19 cellular contexts compared by ENCODE assay signal in the genomic region with DNA sequence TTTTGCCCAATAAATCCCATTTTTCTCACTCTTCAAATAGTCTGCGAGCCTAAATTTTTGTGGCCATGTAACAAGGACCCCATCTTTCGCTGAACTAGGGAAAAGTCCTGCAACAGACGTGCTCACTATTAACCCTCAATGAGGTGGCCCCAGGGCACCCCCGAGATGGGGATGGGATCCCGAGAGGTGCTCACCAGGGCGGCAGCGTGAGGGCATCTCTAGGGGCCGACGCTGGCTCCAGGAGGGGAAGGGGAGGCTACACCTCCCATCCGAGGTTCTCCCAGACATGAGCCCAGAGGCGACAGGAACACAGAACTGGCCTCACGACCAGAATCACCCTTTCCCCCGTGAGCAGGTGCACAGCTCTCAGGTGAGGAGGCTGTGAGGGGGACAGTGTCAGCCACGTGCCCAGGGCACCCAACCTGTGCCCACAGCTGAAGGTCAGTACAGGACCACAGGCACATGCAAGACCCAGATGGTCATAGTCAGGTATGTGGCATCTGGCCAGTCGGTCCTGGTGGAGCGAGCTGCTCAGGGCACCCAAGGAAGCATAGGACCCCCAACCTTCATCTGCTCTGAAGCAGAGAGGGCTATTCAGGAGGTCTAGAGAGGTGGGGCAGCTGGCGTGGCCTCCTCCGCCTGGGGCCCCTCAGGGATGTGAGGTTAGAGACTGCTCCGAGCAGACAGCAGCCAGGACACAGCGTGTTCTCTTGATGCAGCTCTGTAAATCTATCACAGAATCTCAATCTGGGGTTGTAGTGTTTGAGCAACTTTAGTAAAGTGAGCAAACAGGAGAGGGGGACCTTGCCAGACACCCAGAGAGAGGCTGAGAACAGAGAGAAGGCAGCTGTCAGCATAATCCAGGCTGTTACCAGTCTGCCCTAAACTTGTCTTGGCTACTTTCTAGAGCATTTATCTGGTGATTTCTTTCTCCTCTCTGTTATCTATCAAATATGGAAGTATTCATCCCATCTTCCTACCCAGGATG.
DNase-seq lines count a peak whose midpoint lies in the region; FAIRE-seq and TF ChIP-seq lines count a peak whose summit lies in the region.
"Had no signal": no experiment of that assay in that cellular context is flagged by ENCODE, and none has a peak within 500 bp of the region (broad histone marks: within the 10 kb centered on the region; RNA-seq: fewer than 3 reads in every experiment).

No MANE protein-coding gene starts in this region.

- no peak for TF ChIP-seq POLR2A in spleen (IDR thresholded peaks at IDR 0.05)

- TF ChIP-seq CTCF in spleen (IDR thresholded peaks at IDR 0.05 in 8 of 11, conservative IDR thresholded peaks at IDR 0.05 in 3 of 11) (no peak), foreskin fibroblast (IDR thresholded peaks at IDR 0.05; ENCODE audit: low read depth, low read length) (no peak)

- WGBS in mesenchymal stem cell = 94% methylated on average over 20 of the region's 20 CpGs
- 78 to 91% (median 90%) methylated on average over 11 to 20 of the region's 20 CpGs for WGBS in spleen, 5 donors

- no peak overlapping the region for H2BK12ac ChIP-seq in mesenchymal stem cell (ENCODE audit: low read length in 2 of 2)

- H3K27ac ChIP-seq in mesenchymal stem cell (ENCODE audit: low read length, poor library complexity, severe bottlenecking) (peak overlapping the region; percentile 29), spleen (no peak overlapping the region)
- H3K27ac ChIP-seq: neural progenitor cell, psoas muscle had no signal

- no peak overlapping the region for H3K9ac ChIP-seq in mesenchymal stem cell (ENCODE audit: low read length)
- H3K9ac ChIP-seq: neural progenitor cell had no signal

- no peak overlapping the region for H2AFZ ChIP-seq in mesenchymal stem cell (ENCODE audit: low read depth, low read length)
- H2AFZ ChIP-seq: neural progenitor cell had no signal

- no peak overlapping the region for H2BK5ac ChIP-seq in mesenchymal stem cell (ENCODE audit: low read depth, low read length, poor library complexity, severe bottlenecking)

- H2AK5ac ChIP-seq in mesenchymal stem cell (ENCODE audit: low read length, severe bottlenecking) = peak overlapping the region; percentile 34

- H3K79me1 ChIP-seq in mesenchymal stem cell (replicated peaks; ENCODE audit: low read length, poor library complexity, severe bottlenecking) = peaks cover 18% of the 10 kb centered on the region

- H4K8ac ChIP-seq in mesenchymal stem cell (ENCODE audit: low read length) = no peak overlapping the region

- H4K91ac ChIP-seq in mesenchymal stem cell (ENCODE audit: low read length) = no peak overlapping the region

- H3K4me1 ChIP-seq in mesenchymal stem cell (ENCODE audit: control insufficient read depth, insufficient read depth, low read depth, low read length) (peaks cover 21% of the 10 kb centered on the region), spleen (no peaks in the 10 kb centered on the region)
- H3K4me1 ChIP-seq: neural progenitor cell had no signal

- H3K27me3 ChIP-seq in mesenchymal stem cell (ENCODE audit: control insufficient read depth in 1 of 2, insufficient read depth in 1 of 2, low read length in 2 of 2) (no peaks in the 10 kb centered on the region), spleen (replicated peaks in 1 of 7) (no peaks in the 10 kb centered on the region)
- H3K27me3 ChIP-seq: neural progenitor cell had no signal

- H3K18ac ChIP-seq in mesenchymal stem cell (ENCODE audit: low read depth in 1 of 2, low read length in 2 of 2) = no peak overlapping the region

- H3K4me3 ChIP-seq in mesenchymal stem cell (ENCODE audit: insufficient read depth in 1 of 2, low read depth in 1 of 2, low read length in 2 of 2) = no peak overlapping the region
- H3K4me3 ChIP-seq in spleen = no peak overlapping the region
- H3K4me3 ChIP-seq in foreskin fibroblast (ENCODE audit: low read depth in 1 of 2, low read length in 2 of 2) = no peak overlapping the region
- H3K4me3 ChIP-seq: neural progenitor cell, psoas muscle had no signal

- no peaks in the 10 kb centered on the region for H3K9me3 ChIP-seq in mesenchymal stem cell (ENCODE audit: control insufficient read depth, low read length)
- H3K9me3 ChIP-seq in spleen = no peaks in the 10 kb centered on the region
- H3K9me3 ChIP-seq: psoas muscle had no signal

- DNase-seq in HTR-8/SVneo (ENCODE audit: insufficient read length, low spot score) = no peak
- peak; percentile 35 for DNase-seq in amniotic epithelial cell (ENCODE audit: low read depth)
- no peak for DNase-seq in mesenchymal stem cell
- DNase-seq in spleen = peak; percentile 69
- no peak for DNase-seq in A172 (ENCODE audit: low spot score)
- DNase-seq in NCI-H1930 (lab: John Stamatoyannopoulos, UW) = no peak
- DNase-seq in activated CD4-positive, alpha-beta T cell treated with anti-CD3 and anti-CD28 coated beads for 48 hours = no peak
- DNase-seq in foreskin fibroblast = no peak
- DNase-seq: activated naive CD8-positive, alpha-beta T cell treated with anti-CD3 and anti-CD28 coated beads for 36 hours; CD4-positive, CD25-positive, alpha-beta regulatory T cell; HCEC 1CT; immature natural killer cell; NCI-H1092 treated with DMSO at 0.1 percent for 48 hours; NCI-H2081 treated with DMSO at 0.1 percent for 48 hours; SHP77 treated with DMSO at 0.1 percent for 48 hours; stimulated activated CD4-positive, alpha-beta T cell treated with anti-CD3 and anti-CD28 coated beads, Interleukin-2, amount 100 ng/mL, for 48 hours had no signal

- H2BK120ac ChIP-seq in mesenchymal stem cell (ENCODE audit: low read depth, low read length) = no peak overlapping the region

- intact Hi-C loops in spleen (cut with DNase I; ENCODE audit: low total_unique reads) = no loop called here

- H3K4ac ChIP-seq in mesenchymal stem cell (ENCODE audit: low read depth in 1 of 2, low read length in 2 of 2) = no peak overlapping the region

- no peak overlapping the region for H2BK15ac ChIP-seq in mesenchymal stem cell (ENCODE audit: low read depth, poor library complexity, severe bottlenecking)

- no peak overlapping the region for H3K14ac ChIP-seq in mesenchymal stem cell (ENCODE audit: low read length in 2 of 2)

- peaks cover 61 to 73% of the 10 kb centered on the region in 2 experiments for H3K36me3 ChIP-seq in mesenchymal stem cell (ENCODE audit: control insufficient read depth in 1 of 2, insufficient read depth in 2 of 2, low read depth in 1 of 2, low read length in 2 of 2)
- peaks cover 0 to 44% (median under 1%) of the 10 kb centered on the region in 6 donors for H3K36me3 ChIP-seq in spleen
- H3K36me3 ChIP-seq: neural progenitor cell had no signal

- FAIRE-seq in HTR-8/SVneo (lab: Jason Lieb, UNC) = peak; percentile 88
- FAIRE-seq: GM19239 had no signal

- H3K4me2 ChIP-seq in mesenchymal stem cell (ENCODE audit: low read length, poor library complexity, severe bottlenecking) = no peak overlapping the region
- H3K4me2 ChIP-seq: neural progenitor cell had no signal

- no peak overlapping the region for H3K23ac ChIP-seq in mesenchymal stem cell (ENCODE audit: low read length in 2 of 2)

Comparison
In these comparisons a context has a peak if more than half of its experiments do, and no peak if none do; other contexts are left out.
1. DNase-seq: peak in amniotic epithelial cell (single experiment) and spleen (single experiment); none in HTR-8/SVneo (single experiment), mesenchymal stem cell (single experiment), A172 (single experiment), NCI-H1930 (0 of 2), activated CD4-positive, alpha-beta T cell treated with anti-CD3 and anti-CD28 coated beads for 48 hours (single experiment) and foreskin fibroblast (0 of 2).